In the genomic region with DNA sequence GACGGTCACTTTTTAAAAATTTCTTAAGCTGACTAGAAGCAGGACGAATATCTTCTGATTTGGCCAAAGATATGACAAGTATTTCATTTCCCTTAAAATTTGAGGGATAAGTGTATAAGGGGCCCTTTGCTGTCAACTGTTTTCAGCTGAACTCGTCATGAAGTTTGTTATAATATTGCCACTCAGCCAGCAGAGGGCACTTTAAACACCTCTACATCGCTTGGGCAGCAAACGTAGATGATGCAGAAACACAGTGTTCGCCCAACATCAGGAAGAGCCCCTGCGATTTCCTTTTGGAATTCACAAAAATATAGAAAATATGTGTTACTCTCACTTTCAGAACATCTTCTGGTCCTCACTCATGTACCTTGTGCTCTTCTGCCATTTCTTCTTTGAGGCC, we compare ENCODE assay signal across 10 cellular contexts.
DNase-seq lines count a peak whose midpoint lies in the region; ATAC-seq, FAIRE-seq and TF ChIP-seq lines count a peak whose summit lies in the region.
"Had no signal": no experiment of that assay in that cellular context is flagged by ENCODE, and none has a peak within 500 bp of the region (broad histone marks: within the 10 kb centered on the region; RNA-seq: fewer than 3 reads in every experiment).

No MANE protein-coding gene starts in this region.

- H3K27me3 ChIP-seq in tibial artery = no peaks in the 10 kb centered on the region
- no peaks in the 10 kb centered on the region for H3K27me3 ChIP-seq in uterus
- H3K27me3 ChIP-seq: heart left ventricle had no signal

- DNase-seq in D721Med (ENCODE audit: insufficient read length, low spot score) (no peak), GM20000 (ENCODE audit: low spot score) (peak; percentile 4), OCI-M1 (lab: John Stamatoyannopoulos, UW) (peak; percentile 67), iPS-NIHi11 (ENCODE audit: low spot score) (peak; percentile 12), tibial artery (no peak), uterus (no peak), DMS114 treated with DMSO at 0.1 percent for 48 hours (lab: John Stamatoyannopoulos, UW; ENCODE audit: unreplicated experiment) (no peak)
- DNase-seq: heart left ventricle, NCI-H226 had no signal

- ATAC-seq in HG03565 (IDR thresholded peaks at IDR 0.05; ENCODE audit: unreplicated experiment) = no peak
- ATAC-seq: heart left ventricle had no signal

- intact Hi-C loops in tibial artery (cut with DNase I; ENCODE audit: low total_unique reads) (no loop called here), uterus (cut with DNase I; ENCODE audit: low total_unique reads) (no loop called here)

- H3K4me1 ChIP-seq in tibial artery (no peaks in the 10 kb centered on the region), uterus (no peaks in the 10 kb centered on the region)
- H3K4me1 ChIP-seq: heart left ventricle had no signal

- H3K27ac ChIP-seq in tibial artery (no peak overlapping the region), uterus (no peak overlapping the region)
- H3K27ac ChIP-seq: heart left ventricle had no signal

- H3K9me3 ChIP-seq in tibial artery = no peaks in the 10 kb centered on the region
- H3K9me3 ChIP-seq in uterus = no peaks in the 10 kb centered on the region
- H3K9me3 ChIP-seq: heart left ventricle had no signal

- no peak for TF ChIP-seq POLR2A in uterus (IDR thresholded peaks at IDR 0.05)

- no peak overlapping the region for H3K4me3 ChIP-seq in tibial artery
- H3K4me3 ChIP-seq in uterus = no peak overlapping the region
- H3K4me3 ChIP-seq: heart left ventricle had no signal

- H3K36me3 ChIP-seq in tibial artery (no peaks in the 10 kb centered on the region), uterus (no peaks in the 10 kb centered on the region)
- H3K36me3 ChIP-seq: heart left ventricle had no signal

- peak; percentile 29 for TF ChIP-seq CTCF in D721Med (IDR thresholded peaks at IDR 0.05; ENCODE audit: insufficient read depth, missing control alignments)
- peak; percentile 19 for TF ChIP-seq CTCF in GM20000 (IDR thresholded peaks at IDR 0.05; ENCODE audit: extremely low read depth, missing control alignments)
- no peak for TF ChIP-seq CTCF in tibial artery (IDR thresholded peaks at IDR 0.05)
- TF ChIP-seq CTCF in uterus (IDR thresholded peaks at IDR 0.05) = no peak

- FAIRE-seq in D721Med (lab: Jason Lieb, UNC) = peak; percentile 82

Comparison
In these comparisons a context has a peak if more than half of its experiments do, and no peak if none do; other contexts are left out.
1. DNase-seq: peak in GM20000 (single experiment), OCI-M1 (single experiment) and iPS-NIHi11 (single experiment); none in D721Med (single experiment), tibial artery (0 of 2), uterus (0 of 2) and DMS114 treated with DMSO at 0.1 percent for 48 hours (single experiment).
2. CTCF ChIP-seq: peak in D721Med (single experiment) and GM20000 (single experiment); none in tibial artery (0 of 2) and uterus (0 of 4).